ENCODE assay signal across 17 cellular contexts in genomic region chr1:168553680-168554553, GRCh38. TPM values are rescaled to one million over a fixed set of nuclear protein-coding genes. Genes with fewer than 3 reads are reported as not detected.
DNase-seq lines count a peak whose midpoint lies in the region; ATAC-seq and TF ChIP-seq lines count a peak whose summit lies in the region.
"Had no signal": no experiment of that assay in that cellular context is flagged by ENCODE, and none has a peak within 500 bp of the region (broad histone marks: within the 10 kb centered on the region; RNA-seq: fewer than 3 reads in every experiment).

No MANE protein-coding gene starts in this region.

- ATAC-seq in GM19324 (IDR thresholded peaks at IDR 0.05; ENCODE audit: low FRiP score, unreplicated experiment) = peak; percentile 45
- ATAC-seq: HCT116, left cardiac atrium, mucosa of descending colon had no signal

- H3K36me3 Mint-ChIP-seq in type B pancreatic cell = no peaks in the 10 kb centered on the region

- no peaks in the 10 kb centered on the region for H3K9me3 Mint-ChIP-seq in type B pancreatic cell

- H3K27ac Mint-ChIP-seq in type B pancreatic cell = no peak overlapping the region

- H3K4me3 Mint-ChIP-seq in type B pancreatic cell = no peak overlapping the region

- TF ChIP-seq CTCF in GM12865 (IDR thresholded peaks at IDR 0.05; ENCODE audit: insufficient read depth, low read depth, low read length, missing control alignments) (no peak), type B pancreatic cell (conservative IDR thresholded peaks at IDR 0.05) (no peak)

- DNase-seq in GM12865 (ENCODE audit: low read depth) = peak; percentile 9
- peak; percentile 63 for DNase-seq in activated CD8-positive, alpha-beta memory T cell treated with anti-CD3 and anti-CD28 coated beads, Interleukin-2, amount 50 U/mL, for 48 hours
- DNase-seq in stimulated activated CD8-positive, alpha-beta memory T cell treated with anti-CD3 and anti-CD28 coated beads, Interleukin-15, amount 100 ng/mL, for 48 hours (ENCODE audit: low read depth in 2 of 2) = peak; percentile 32 to 63
- DNase-seq in kidney glomerular epithelial cell (lab: John Stamatoyannopoulos, UW) = no peak
- no peak for DNase-seq in activated CD4-positive, CD25-positive, alpha-beta regulatory T cell treated with anti-CD3 and anti-CD28 coated beads, Interleukin-2, amount 50 U/mL, for 72 hours
- no peak for DNase-seq in type B pancreatic cell (ENCODE audit: extremely low spot score, unreplicated experiment)
- DNase-seq: activated effector memory CD4-positive, alpha-beta T cell treated with Interleukin-2 at 50 U/mL for 16 hours; DMS153; left cardiac atrium; mucosa of descending colon; NCI-H1092; NCI-H2171; sigmoid colon had no signal

- no peak overlapping the region for H3K4me3 ChIP-seq in GM12865 (ENCODE audit: low read depth, low read length)
- H3K4me3 ChIP-seq: ascending aorta, BLaER1, mucosa of descending colon, sigmoid colon had no signal

- no peaks in the 10 kb centered on the region for H3K4me1 Mint-ChIP-seq in type B pancreatic cell (ENCODE audit: unreplicated experiment)

- H3K27me3 Mint-ChIP-seq in type B pancreatic cell = no peaks in the 10 kb centered on the region

RNA-seq across cellular contexts. Expression of gene XCL2, which starts 10.1 kb away (rescaled TPM):
- total RNA-seq in type B pancreatic cell (ENCODE audit: low replicate concordance) = not detected in 2 replicates
- total RNA-seq: ascending aorta had no signal

RNA-seq across cellular contexts. Expression of gene XCL1, which starts 22.5 kb away (rescaled TPM):
- 1.2 TPM in 1 of 2 replicates, not detected in the other for total RNA-seq in type B pancreatic cell (ENCODE audit: low replicate concordance)
- total RNA-seq: ascending aorta had no signal

Comparison
In these comparisons a context has a peak if more than half of its experiments do, and no peak if none do; other contexts are left out.
1. DNase-seq: peak in GM12865 (single experiment), activated CD8-positive, alpha-beta memory T cell treated with anti-CD3 and anti-CD28 coated beads, Interleukin-2, amount 50 U/mL, for 48 hours (single experiment) and stimulated activated CD8-positive, alpha-beta memory T cell treated with anti-CD3 and anti-CD28 coated beads, Interleukin-15, amount 100 ng/mL, for 48 hours (2 of 2); none in kidney glomerular epithelial cell (single experiment), activated CD4-positive, CD25-positive, alpha-beta regulatory T cell treated with anti-CD3 and anti-CD28 coated beads, Interleukin-2, amount 50 U/mL, for 72 hours (single experiment) and type B pancreatic cell (single experiment).